Comparison of ENCODE assay signal across 17 cellular contexts in the genomic region with DNA sequence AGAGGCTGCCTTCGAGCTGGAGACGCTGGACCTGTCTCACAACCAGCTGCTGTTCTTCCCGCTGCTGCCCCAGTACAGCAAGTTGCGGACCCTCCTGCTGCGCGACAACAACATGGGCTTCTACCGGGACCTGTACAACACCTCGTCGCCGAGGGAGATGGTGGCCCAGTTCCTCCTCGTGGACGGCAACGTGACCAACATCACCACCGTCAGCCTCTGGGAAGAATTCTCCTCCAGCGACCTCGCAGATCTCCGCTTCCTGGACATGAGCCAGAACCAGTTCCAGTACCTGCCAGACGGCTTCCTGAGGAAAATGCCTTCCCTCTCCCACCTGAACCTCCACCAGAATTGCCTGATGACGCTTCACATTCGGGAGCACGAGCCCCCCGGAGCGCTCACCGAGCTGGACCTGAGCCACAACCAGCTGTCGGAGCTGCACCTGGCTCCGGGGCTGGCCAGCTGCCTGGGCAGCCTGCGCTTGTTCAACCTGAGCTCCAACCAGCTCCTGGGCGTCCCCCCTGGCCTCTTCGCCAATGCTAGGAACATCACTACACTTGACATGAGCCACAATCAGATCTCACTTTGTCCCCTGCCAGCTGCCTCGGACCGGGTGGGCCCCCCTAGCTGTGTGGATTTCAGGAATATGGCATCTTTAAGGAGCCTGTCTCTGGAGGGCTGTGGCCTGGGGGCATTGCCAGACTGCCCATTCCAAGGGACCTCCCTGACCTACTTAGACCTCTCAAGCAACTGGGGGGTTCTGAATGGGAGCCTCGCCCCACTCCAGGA. TPM values are rescaled to one million over a fixed set of nuclear protein-coding genes. Genes with fewer than 3 reads are reported as not detected.
DNase-seq lines count a peak whose midpoint lies in the region; ATAC-seq and TF ChIP-seq lines count a peak whose summit lies in the region.
"Had no signal": no experiment of that assay in that cellular context is flagged by ENCODE, and none has a peak within 500 bp of the region (broad histone marks: within the 10 kb centered on the region; RNA-seq: fewer than 3 reads in every experiment).

No MANE protein-coding gene starts in this region.

- H3K4me3 ChIP-seq in prostate gland, result no peak overlapping the region
- H3K4me3 ChIP-seq: GM12878, heart right ventricle, right atrium auricular region had no signal

- no peak for TF ChIP-seq CTCF in VCaP (conservative IDR thresholded peaks at IDR 0.05)
- no peak for TF ChIP-seq CTCF in prostate gland (IDR thresholded peaks at IDR 0.05)

- H3K36me3 ChIP-seq in prostate gland, result no peaks in the 10 kb centered on the region
- H3K36me3 ChIP-seq: right atrium auricular region had no signal

- H3K27ac ChIP-seq in VCaP (peak overlapping the region; percentile 42; the same call in 1 of the 2 replicates), prostate gland (no peak overlapping the region)
- H3K27ac ChIP-seq: heart right ventricle, right atrium auricular region had no signal

- no peak for ATAC-seq in GM21526 (IDR thresholded peaks at IDR 0.05; ENCODE audit: low FRiP score, unreplicated experiment)
- no peak for ATAC-seq in GM18870 (IDR thresholded peaks at IDR 0.05; ENCODE audit: unreplicated experiment)
- ATAC-seq in GM18505 (IDR thresholded peaks at IDR 0.05; ENCODE audit: unreplicated experiment), result no peak
- ATAC-seq: activated CD4-positive, CD25-positive, alpha-beta regulatory T cell treated with anti-CD3 and anti-CD28 coated beads, Interleukin-2, amount 50 U/mL, for 24 hours; GM12878 had no signal

- WGBS in prostate gland, result 54% methylated on average over 32 of the region's 32 CpGs

- no peak for TF ChIP-seq POLR2A in prostate gland (IDR thresholded peaks at IDR 0.05)
- no peak for TF ChIP-seq POLR2A in GM18505 (IDR thresholded peaks at IDR 0.05; ENCODE audit: borderline replicate concordance, extremely low read depth, insufficient read depth, insufficient read length)

- intact Hi-C loops in prostate gland (cut with DNase I), result no loop called here

- no peaks in the 10 kb centered on the region for H3K9me3 ChIP-seq in prostate gland
- H3K9me3 ChIP-seq: heart right ventricle, right atrium auricular region had no signal

- H3K4me1 ChIP-seq in prostate gland (replicated peaks), result no peaks in the 10 kb centered on the region
- H3K4me1 ChIP-seq: heart right ventricle, right atrium auricular region had no signal

- peak; percentile 32 for DNase-seq in DMS53 (lab: John Stamatoyannopoulos, UW)
- DNase-seq in DMS53 treated with DMSO at 0.1 percent for 48 hours (lab: John Stamatoyannopoulos, UW; ENCODE audit: unreplicated experiment), result no peak
- peak; percentile 2 for DNase-seq in NCI-H2081 treated with DMSO at 0.1 percent for 48 hours (lab: John Stamatoyannopoulos, UW)
- peak; percentile 49 for DNase-seq in prostate gland (ENCODE audit: low spot score)
- DNase-seq: 8988T; activated CD8-positive, alpha-beta memory T cell treated with anti-CD3 and anti-CD28 coated beads, Interleukin-2, amount 50 U/mL, for 48 hours; C1 segment of cervical spinal cord; HCEC 1CT; heart right ventricle; kidney glomerular epithelial cell had no signal

- no peaks in the 10 kb centered on the region for H3K27me3 ChIP-seq in prostate gland (replicated peaks; ENCODE audit: insufficient read depth)
- H3K27me3 ChIP-seq: right atrium auricular region had no signal

RNA-seq across cellular contexts. Expression of a gene that starts 21.1 kb away (rescaled TPM):
- 1 to 10 TPM; 2.0 to 5.5 TPM for total RNA-seq in prostate gland

RNA-seq across cellular contexts. Expression of a gene that starts 51.5 kb away (rescaled TPM):
- total RNA-seq in prostate gland, result 1 to 10 TPM; 2.2 to 6.3 TPM

RNA-seq across cellular contexts. Expression of a gene that starts 51.6 kb away (rescaled TPM):
- total RNA-seq in prostate gland, result 10 to 100 TPM; 32.6 to 60.4 TPM
